34 cellular contexts compared by ENCODE assay signal in the genomic region with DNA sequence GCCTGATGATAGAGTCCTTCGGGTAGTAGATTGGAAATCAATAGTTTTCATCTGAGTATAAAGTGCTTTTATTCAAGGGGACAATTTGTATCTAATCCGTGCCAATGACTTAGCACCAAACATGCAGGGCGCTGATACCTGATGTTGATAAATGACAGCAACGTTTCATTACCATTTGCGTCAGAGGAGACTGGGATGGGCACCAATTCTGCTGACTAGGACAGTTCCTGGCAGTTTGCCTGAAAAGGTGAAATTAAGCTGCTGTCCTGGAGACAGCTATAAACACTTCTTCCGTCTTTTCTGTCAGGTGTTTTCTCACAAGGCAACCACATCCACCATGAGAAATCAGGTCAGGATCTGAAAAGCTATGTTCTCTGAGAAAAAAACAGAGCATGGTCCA.
"Had no signal": no experiment of that assay in that cellular context is flagged by ENCODE, and none has a peak within 500 bp of the region (broad histone marks: within the 10 kb centered on the region; RNA-seq: fewer than 3 reads in every experiment).

No MANE protein-coding gene starts in this region.

- H3K27me3 ChIP-seq: adrenal gland, colonic mucosa, gastroesophageal sphincter, thyroid gland, upper lobe of left lung, vagina had no signal

- H3K4me1 ChIP-seq: adrenal gland, colonic mucosa, gastroesophageal sphincter, parathyroid adenoma, psoas muscle, stomach, thyroid gland, upper lobe of left lung, vagina had no signal

- H3K9me3 Mint-ChIP-seq: nephron had no signal

- DNase-seq: activated CD4-positive, alpha-beta T cell treated with anti-CD3 and anti-CD28 coated beads for 4 hours; activated CD4-positive, alpha-beta T cell treated with anti-CD3 and anti-CD28 coated beads, Interleukin-2, amount 50 U/mL, for 48 hours; activated CD8-positive, alpha-beta memory T cell treated with anti-CD3 and anti-CD28 coated beads for 24 hours; activated effector memory CD4-positive, alpha-beta T cell treated with anti-CD3 and anti-CD28 coated beads, Interleukin-2, amount 50 U/mL, for 16 hours; activated naive CD4-positive, alpha-beta T cell treated with anti-CD3 and anti-CD28 coated beads for 36 hours; activated naive CD8-positive, alpha-beta T cell treated with anti-CD3 and anti-CD28 coated beads for 36 hours; aorta; cerebellar nuclear complex; colonic mucosa; effector CD8-positive, alpha-beta T cell; left cardiac atrium; mammary epithelial cell; occipital lobe; psoas muscle; stimulated activated CD4-positive, alpha-beta T cell treated with anti-CD3 and anti-CD28 coated beads, Interleukin-15, amount 100 ng/mL, for 24 hours; stimulated activated CD4-positive, alpha-beta T cell treated with anti-CD3 and anti-CD28 coated beads, Interleukin-2, amount 100 ng/mL, for 24 hours; stimulated activated naive B cell treated with anti-CD40 and anti-IgM and Interleukin-4, amounts not matched to agents 10 μg/mL and 1 μg/mL and 100 μg/mL, for 72 hours; stomach; thyroid gland; upper lobe of left lung had no signal

- H3K36me3 ChIP-seq: adrenal gland, cardiac muscle cell, colonic mucosa, gastroesophageal sphincter, stomach, thyroid gland, upper lobe of left lung, vagina had no signal

- H3K27ac Mint-ChIP-seq: activated naive CD4-positive, alpha-beta T cell treated with anti-CD3 and anti-CD28 coated beads for 36 hours; activated naive CD8-positive, alpha-beta T cell treated with anti-CD3 and anti-CD28 coated beads for 36 hours; activated T-helper 1 cell treated with anti-CD3 and anti-CD28 coated beads, Interleukin-12 subunit alpha, Interleukin-12 subunit beta, Interleukin-2, Interleukin-4 antibody, amounts not matched to agents 30 ng/mL and 10 ng/mL and 1 ng/mL, durations not matched to agents 14 hours and 24 hours and 36 hours; brain; nephron; stimulated activated naive B cell treated with anti-CD40 and anti-IgM and Interleukin-4, amounts not matched to agents 10 μg/mL and 1 μg/mL and 100 μg/mL, for 72 hours had no signal

- H3K79me2 ChIP-seq: hepatocyte, parathyroid adenoma had no signal

- H3K36me3 Mint-ChIP-seq: activated naive CD8-positive, alpha-beta T cell treated with anti-CD3 and anti-CD28 coated beads for 36 hours; brain; stimulated activated naive B cell treated with anti-CD40 and anti-IgM and Interleukin-4, amounts not matched to agents 10 μg/mL and 1 μg/mL and 100 μg/mL, for 72 hours had no signal

- H3K27me3 Mint-ChIP-seq: activated naive CD8-positive, alpha-beta T cell treated with anti-CD3 and anti-CD28 coated beads for 36 hours had no signal

- H3K4me2 ChIP-seq: hepatocyte had no signal

- H2AFZ ChIP-seq: hepatocyte, parathyroid adenoma had no signal

- H3K4me3 ChIP-seq: adrenal gland, cardiac muscle cell, colonic mucosa, gastroesophageal sphincter, hepatocyte, psoas muscle, stomach, thyroid gland, upper lobe of left lung, vagina had no signal

- H3K4me1 Mint-ChIP-seq: activated naive CD8-positive, alpha-beta T cell treated with anti-CD3 and anti-CD28 coated beads for 36 hours; brain; nephron; stimulated activated naive B cell treated with anti-CD40 and anti-IgM and Interleukin-4, amounts not matched to agents 10 μg/mL and 1 μg/mL and 100 μg/mL, for 72 hours had no signal

- H3K9ac ChIP-seq: parathyroid adenoma had no signal

- ATAC-seq: gastroesophageal sphincter; left cardiac atrium; stimulated activated naive B cell treated with anti-CD40 and anti-IgM and Interleukin-4, amounts not matched to agents 10 μg/mL and 1 μg/mL and 100 μg/mL, for 72 hours had no signal

- H3K4me3 Mint-ChIP-seq: activated naive CD4-positive, alpha-beta T cell treated with anti-CD3 and anti-CD28 coated beads for 36 hours; activated naive CD8-positive, alpha-beta T cell treated with anti-CD3 and anti-CD28 coated beads for 36 hours; activated T-helper 1 cell treated with anti-CD3 and anti-CD28 coated beads, Interleukin-12 subunit alpha, Interleukin-12 subunit beta, Interleukin-2, Interleukin-4 antibody, amounts not matched to agents 30 ng/mL and 10 ng/mL and 1 ng/mL, durations not matched to agents 14 hours and 24 hours and 36 hours; brain; nephron; stimulated activated naive B cell treated with anti-CD40 and anti-IgM and Interleukin-4, amounts not matched to agents 10 μg/mL and 1 μg/mL and 100 μg/mL, for 72 hours had no signal

- H3K27ac ChIP-seq: adrenal gland, cardiac muscle cell, colonic mucosa, epithelial cell of prostate, gastroesophageal sphincter, hepatocyte, parathyroid adenoma, psoas muscle, stomach, thyroid gland, upper lobe of left lung, vagina, VCaP had no signal

- FAIRE-seq: endometrium, keratinocyte, TTC549 had no signal

- H3K9me3 ChIP-seq: adrenal gland, colonic mucosa, gastroesophageal sphincter, psoas muscle, stomach, thyroid gland, upper lobe of left lung, vagina had no signal
